In genomic region chr21:39452207-39452964, GRCh38 we compare ENCODE assay signal across 10 cellular contexts. TPM values are rescaled to one million over a fixed set of nuclear protein-coding genes. Genes with fewer than 3 reads are reported as not detected.
DNase-seq lines count a peak whose midpoint lies in the region; ATAC-seq lines count a peak whose summit lies in the region.
"Had no signal": no experiment of that assay in that cellular context is flagged by ENCODE, and none has a peak within 500 bp of the region (broad histone marks: within the 10 kb centered on the region; RNA-seq: fewer than 3 reads in every experiment).

No MANE protein-coding gene starts in this region.

- no peaks in the 10 kb centered on the region for H3K36me3 ChIP-seq in ES-I3 (ENCODE audit: insufficient read depth, low read length)

- ATAC-seq in Right ventricle myocardium superior (ENCODE audit: poor library complexity) = peak; percentile 35

- intact Hi-C loops in Right ventricle myocardium superior (cut with DNase I) = no loop called here

- peaks cover 3% of the 10 kb centered on the region; the same call in 1 of the 2 replicates for H3K4me1 ChIP-seq in ES-I3 (ENCODE audit: insufficient read depth, low read length)

- no peaks in the 10 kb centered on the region for H3K9me3 ChIP-seq in ES-I3 (ENCODE audit: control insufficient read depth, insufficient read depth, low read length)

- H3K9ac ChIP-seq in ES-I3 (ENCODE audit: low read depth, low read length) = peak overlapping the region; percentile 63; the same call in 1 of the 2 replicates

- peak; percentile 28 for DNase-seq in astrocyte of the hippocampus (ENCODE audit: low read depth, low spot score)
- DNase-seq in Right ventricle myocardium superior = no peak
- DNase-seq in putamen (ENCODE audit: low spot score) = peak; percentile 84
- DNase-seq in NCI-H146 treated with DMSO at 0.1 percent for 48 hours (lab: John Stamatoyannopoulos, UW; ENCODE audit: unreplicated experiment) = no peak
- no peak for DNase-seq in mesenteric fat pad (ENCODE audit: low spot score)
- no peak for DNase-seq in T1000 (lab: John Stamatoyannopoulos, UW)
- no peak for DNase-seq in NOMO-1 treated with dmso at 0.1 percent for 144 hours (lab: John Stamatoyannopoulos, UW; ENCODE audit: unreplicated experiment)
- DNase-seq: activated naive CD8-positive, alpha-beta T cell treated with anti-CD3 and anti-CD28 coated beads, Interleukin-2, amount 10 ng/mL, durations not matched to agents 7 days and 5 days; NCI-H2081 treated with DMSO at 0.1 percent for 48 hours had no signal

RNA-seq across cellular contexts. Expression of gene SH3BGR, which starts 0.6 kb away (rescaled TPM):
- total RNA-seq in Right ventricle myocardium superior = 105 TPM
- 3.4 TPM for total RNA-seq in mesenteric fat pad

RNA-seq across cellular contexts. Expression of gene LCA5L, which starts 6.8 kb away (rescaled TPM):
- 0.83 TPM for total RNA-seq in Right ventricle myocardium superior
- total RNA-seq in mesenteric fat pad = 0.55 TPM
- total RNA-seq: activated naive CD8-positive, alpha-beta T cell treated with anti-CD3 and anti-CD28 coated beads, Interleukin-2, amount 10 ng/mL, durations not matched to agents 7 days and 5 days had no signal

Comparison
In these comparisons a context has a peak if more than half of its experiments do, and no peak if none do; other contexts are left out.
1. DNase-seq: peak in astrocyte of the hippocampus (single experiment) and putamen (single experiment); none in Right ventricle myocardium superior (single experiment), NCI-H146 treated with DMSO at 0.1 percent for 48 hours (single experiment), mesenteric fat pad (single experiment), T1000 (single experiment) and NOMO-1 treated with dmso at 0.1 percent for 144 hours (single experiment).
2. RNA of gene SH3BGR, which starts 0.6 kb away (total RNA-seq): 105 TPM in Right ventricle myocardium superior (single experiment); 3.4 TPM in mesenteric fat pad (single experiment); every median in the first group is over 10 times any median in the second.